ENCODE assay signal across 2 cellular contexts in genomic region chr18:43714346-43715010, GRCh38.
TF ChIP-seq lines count a peak whose summit lies in the region.

No MANE protein-coding gene starts in this region.

TF ChIP-seq in H1, 55 proteins besides CTCF, POLR2A, EP300 and RAD21:
- TF ChIP-seq, protein P1, sequence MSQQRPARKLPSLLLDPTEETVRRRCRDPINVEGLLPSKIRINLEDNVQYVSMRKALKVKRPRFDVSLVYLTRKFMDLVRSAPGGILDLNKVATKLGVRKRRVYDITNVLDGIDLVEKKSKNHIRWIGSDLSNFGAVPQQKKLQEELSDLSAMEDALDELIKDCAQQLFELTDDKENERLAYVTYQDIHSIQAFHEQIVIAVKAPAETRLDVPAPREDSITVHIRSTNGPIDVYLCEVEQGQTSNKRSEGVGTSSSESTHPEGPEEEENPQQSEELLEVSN (IDR thresholded peaks at IDR 0.05) = no peak
- TF ChIP-seq, protein P2, sequence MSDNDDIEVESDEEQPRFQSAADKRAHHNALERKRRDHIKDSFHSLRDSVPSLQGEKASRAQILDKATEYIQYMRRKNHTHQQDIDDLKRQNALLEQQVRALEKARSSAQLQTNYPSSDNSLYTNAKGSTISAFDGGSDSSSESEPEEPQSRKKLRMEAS (IDR thresholded peaks at IDR 0.05) = no peak
- TF ChIP-seq FOSL1 (IDR thresholded peaks at IDR 0.05; ENCODE audit: insufficient read depth, low read depth, low read length) (no peak), TAF1 (IDR thresholded peaks at IDR 0.05; ENCODE audit: low read depth, low read length) (no peak), KDM5A (IDR thresholded peaks at IDR 0.05; ENCODE audit: low read length) (no peak), BACH1 (IDR thresholded peaks at IDR 0.05; ENCODE audit: low read length) (no peak), NANOG (IDR thresholded peaks at IDR 0.05; ENCODE audit: insufficient read depth, low read depth, low read length, poor library complexity, severe bottlenecking) (no peak), KDM1A (IDR thresholded peaks at IDR 0.05; ENCODE audit: borderline replicate concordance, low read length) (no peak), CHD1 (IDR thresholded peaks at IDR 0.05; ENCODE audit: low read depth, low read length) (no peak), YY1 (IDR thresholded peaks at IDR 0.05; ENCODE audit: low read depth, low read length) (no peak), NRF1 (IDR thresholded peaks at IDR 0.05; ENCODE audit: low read depth, low read length) (no peak), POU5F1 (IDR thresholded peaks at IDR 0.05; ENCODE audit: low read depth, low read length) (no peak), TEAD4 (IDR thresholded peaks at IDR 0.05; ENCODE audit: low read depth, low read length) (no peak), SIN3A (conservative IDR thresholded peaks at IDR 0.05 in 1 of 2, IDR thresholded peaks at IDR 0.05 in 1 of 2; ENCODE audit: low read depth in 1 of 2, low read length in 2 of 2) (no peak), HDAC2 (IDR thresholded peaks at IDR 0.05; ENCODE audit: borderline replicate concordance in 1 of 2, low read depth in 2 of 2, low read length in 2 of 2) (no peak), CREB1 (IDR thresholded peaks at IDR 0.05) (no peak), SUZ12 (IDR thresholded peaks at IDR 0.05; ENCODE audit: low read length) (no peak)

TF ChIP-seq in neural cell, 6 proteins besides CTCF, POLR2A, EP300 and RAD21 (continued from another document):
- TF ChIP-seq REST (IDR thresholded peaks at IDR 0.05; ENCODE audit: borderline replicate concordance) = no peak
- TF ChIP-seq MXI1 (conservative IDR thresholded peaks at IDR 0.05; ENCODE audit: poor library complexity, severe bottlenecking) = no peak
- TF ChIP-seq POLR2AphosphoS5 (IDR thresholded peaks at IDR 0.05) = no peak
